15 cellular contexts compared by ENCODE assay signal in the genomic region with DNA sequence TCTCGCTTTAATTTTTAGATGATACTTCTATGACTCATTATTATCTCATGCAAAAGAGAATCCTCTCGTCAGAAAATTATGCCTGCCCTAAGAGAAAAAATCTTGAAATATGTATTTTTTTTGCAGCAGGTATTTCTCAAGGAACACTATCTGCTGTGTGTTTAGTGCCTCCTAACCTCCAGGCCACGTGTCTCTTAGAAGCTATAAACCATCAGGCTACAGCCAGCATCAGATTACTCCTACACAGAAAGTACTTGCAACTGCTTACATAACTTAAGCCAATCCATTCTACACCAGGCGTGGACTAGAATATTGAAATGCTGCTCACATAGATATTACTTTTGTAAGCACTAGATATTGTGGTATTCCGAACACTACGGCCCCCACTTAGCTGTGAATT.
"Had no signal": no experiment of that assay in that cellular context is flagged by ENCODE, and none has a peak within 500 bp of the region (broad histone marks: within the 10 kb centered on the region; RNA-seq: fewer than 3 reads in every experiment).

No MANE protein-coding gene starts in this region.

- H3K36me3 Mint-ChIP-seq: brain had no signal

- DNase-seq: activated naive CD4-positive, alpha-beta T cell treated with anti-CD3 and anti-CD28 coated beads, Interleukin-2, amount 50 U/mL, for 16 hours; amygdala; cerebellar nuclear complex; foreskin melanocyte; islet precursor cell; left ventricle myocardium inferior; mesenchymal stem cell; stimulated activated CD4-positive, alpha-beta T cell treated with anti-CD3 and anti-CD28 coated beads, Interleukin-12 subunit alpha, Interleukin-12 subunit beta, amount 100 ng/mL, for 4 hours; stimulated activated naive CD4-positive, alpha-beta T cell; T-helper 2 cell had no signal

- H3K36me3 ChIP-seq: esophagus muscularis mucosa, left ventricle myocardium inferior, suprapubic skin had no signal

- H3K27ac Mint-ChIP-seq: activated T-helper 2 cell treated with anti-CD3 and anti-CD28 coated beads, Interferon-gamma antibody, Interleukin-2, Interleukin-4, amounts not matched to agents 10 μg/mL and 5 μg/mL and 100 μg/mL, durations not matched to agents 14 hours and 24 hours and 36 hours had no signal

- H3K4me3 Mint-ChIP-seq: brain had no signal

- H3K9me3 ChIP-seq: esophagus muscularis mucosa, suprapubic skin had no signal

- H3K4me1 ChIP-seq: esophagus muscularis mucosa, left ventricle myocardium inferior, suprapubic skin had no signal

- H3K27me3 ChIP-seq: esophagus muscularis mucosa, suprapubic skin had no signal

- H3K4me3 ChIP-seq: esophagus muscularis mucosa, left ventricle myocardium inferior, suprapubic skin had no signal

- ATAC-seq: activated CD4-positive, CD25-positive, alpha-beta regulatory T cell treated with anti-CD3 and anti-CD28 coated beads, Interleukin-2, amount 50 U/mL, for 24 hours had no signal

- H3K27ac ChIP-seq: esophagus muscularis mucosa, left ventricle myocardium inferior, suprapubic skin had no signal
